8 cellular contexts compared by ENCODE assay signal in the genomic region with DNA sequence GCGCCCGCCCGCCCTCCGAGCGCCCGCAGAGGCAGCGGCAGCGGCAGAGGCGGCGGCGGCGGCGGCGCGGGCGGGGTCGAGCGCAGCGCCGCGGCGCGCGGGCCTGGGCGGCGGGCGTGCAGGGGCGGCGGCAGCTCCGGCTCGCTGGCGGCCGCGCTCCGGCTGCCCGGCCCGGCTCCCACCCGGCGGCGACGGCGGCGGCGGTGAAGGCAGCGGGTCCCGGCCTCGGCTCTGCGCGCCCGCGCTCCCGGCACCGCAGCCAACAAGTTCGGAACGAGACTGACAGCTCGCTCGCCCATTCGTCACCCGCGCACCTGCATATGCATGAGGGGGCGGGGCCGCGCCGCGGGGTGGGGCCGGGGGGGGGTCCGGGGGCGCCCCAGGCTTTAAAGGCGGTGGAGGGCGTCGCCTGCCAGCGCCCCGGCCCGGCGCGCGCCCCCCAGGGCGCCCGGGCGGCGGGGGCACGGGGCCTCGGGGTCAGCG. TPM values are rescaled to one million over a fixed set of nuclear protein-coding genes. Genes with fewer than 3 reads are reported as not detected.
DNase-seq lines count a peak whose midpoint lies in the region; ATAC-seq and TF ChIP-seq lines count a peak whose summit lies in the region.

Gene JAG2, minus strand, starts transcription at position 281 of the 483 bp plus-strand sequence. CDS start 356 bp downstream, outside the sequence.

- TF ChIP-seq POLR2A in lower leg skin (IDR thresholded peaks at IDR 0.05), result no peak

- no peak for TF ChIP-seq CTCF in LNCaP clone FGC (IDR thresholded peaks at IDR 0.05; ENCODE audit: control insufficient read depth, extremely low read depth, insufficient read depth)
- TF ChIP-seq CTCF in lower leg skin (IDR thresholded peaks at IDR 0.05), result no peak

- no peak for ATAC-seq in GM19455 (IDR thresholded peaks at IDR 0.05; ENCODE audit: unreplicated experiment)
- ATAC-seq in HG02973 (IDR thresholded peaks at IDR 0.05; ENCODE audit: unreplicated experiment), result no peak

- intact Hi-C loops in lower leg skin (cut with DNase I; ENCODE audit: low total_unique reads), result loop anchor here (10.0 kb wide), 1 partner anchor 74 kb away; no protein-coding TSS in a partner anchor

- peak within 1 kb of the TSS; percentile 10 for H3K27ac ChIP-seq in cingulate gyrus (ENCODE audit: low read depth, low read length)

- peak; percentile 91 for DNase-seq in D341Med (ENCODE audit: low spot score)
- no peak for DNase-seq in LNCaP clone FGC (ENCODE audit: low read depth)
- DNase-seq in activated CD4-positive, alpha-beta T cell treated with anti-CD3 and anti-CD28 coated beads for 24 hours (ENCODE audit: low read depth in 2 of 2), result peak; percentile 23 to 46
- DNase-seq in lower leg skin (ENCODE audit: low spot score in 2 of 2), result no peak
- peak; percentile 30 for DNase-seq in stimulated activated CD8-positive, alpha-beta memory T cell treated with anti-CD3 and anti-CD28 coated beads, Interleukin-15, amount 100 ng/mL, for 24 hours (ENCODE audit: low read depth)

- WGBS in lower leg skin, 2 donors, result 0% methylated on average over 30 of the region's 84 CpGs; no CpG with 5 or more reads in 1 of the 2 donors

- H3K4me3 ChIP-seq in LNCaP clone FGC (ENCODE audit: low read depth, low read length) (peak within 1 kb of the TSS; percentile 60), lower leg skin (ENCODE audit: low read depth, poor library complexity, severe bottlenecking) (peak within 1 kb of the TSS; percentile 6)

RNA-seq across cellular contexts. Expression of gene JAG2, which starts in this region (rescaled TPM):
- 10 to 100 TPM; 50.4 to 96.1 (median 63.1) TPM for total RNA-seq in lower leg skin

Comparison
In these comparisons a context has a peak if more than half of its experiments do, and no peak if none do; other contexts are left out.
1. DNase-seq: peak in D341Med (single experiment), activated CD4-positive, alpha-beta T cell treated with anti-CD3 and anti-CD28 coated beads for 24 hours (2 of 2) and stimulated activated CD8-positive, alpha-beta memory T cell treated with anti-CD3 and anti-CD28 coated beads, Interleukin-15, amount 100 ng/mL, for 24 hours (single experiment); none in LNCaP clone FGC (single experiment) and lower leg skin (0 of 2).